Comparison of ENCODE assay signal across 19 cellular contexts in genomic region chr18:58723810-58724602, GRCh38. TPM values are rescaled to one million over a fixed set of nuclear protein-coding genes. Genes with fewer than 3 reads are reported as not detected.
DNase-seq lines count a peak whose midpoint lies in the region; ATAC-seq and TF ChIP-seq lines count a peak whose summit lies in the region.
"Had no signal": no experiment of that assay in that cellular context is flagged by ENCODE, and none has a peak within 500 bp of the region (broad histone marks: within the 10 kb centered on the region; RNA-seq: fewer than 3 reads in every experiment).

No MANE protein-coding gene starts in this region.

- ATAC-seq in heart left ventricle (peak in 3 of 4 donors; percentile 36 to 50 (median 45)), gastrocnemius medialis (peak; percentile 60 to 72), PC-3 (no peak)
- ATAC-seq: HCT116; naive thymus-derived CD8-positive, alpha-beta T cell had no signal

- no TSS peak for BruUV-seq in PC-3 (replicated peaks; lab: Mats Ljungman, UMichigan)

- no peak overlapping the region for H3K4me2 ChIP-seq in PC-3 (ENCODE audit: low read length)
- H3K4me2 ChIP-seq: SK-N-SH had no signal

- in situ Hi-C loops in gastrocnemius medialis (cut with MboI; ENCODE audit: low sequenced_read_pairs in 4 of 4): no loop called here

- no peak for TF ChIP-seq POLR2A in heart left ventricle (IDR thresholded peaks at IDR 0.05)
- no peak for TF ChIP-seq POLR2A in gastrocnemius medialis (IDR thresholded peaks at IDR 0.05)

- no peak overlapping the region for H3K4me3 ChIP-seq in adipocyte (ENCODE audit: low read length)
- H3K4me3 ChIP-seq in heart left ventricle: no peak overlapping the region
- no peak overlapping the region for H3K4me3 ChIP-seq in gastrocnemius medialis
- H3K4me3 ChIP-seq in PC-3 (ENCODE audit: low read length): no peak overlapping the region
- H3K4me3 ChIP-seq: testis had no signal

- H3K9ac ChIP-seq in adipocyte (ENCODE audit: low read length) (no peak overlapping the region), PC-3 (ENCODE audit: low read length) (no peak overlapping the region)
- H3K9ac ChIP-seq: SK-N-SH had no signal

- H3K27me3 ChIP-seq in adipocyte (replicated peaks; ENCODE audit: control insufficient read depth, insufficient read depth, low read length): no peaks in the 10 kb centered on the region
- no peaks in the 10 kb centered on the region for H3K27me3 ChIP-seq in heart left ventricle
- no peaks in the 10 kb centered on the region for H3K27me3 ChIP-seq in gastrocnemius medialis
- no peaks in the 10 kb centered on the region for H3K27me3 ChIP-seq in PC-3 (ENCODE audit: low read length)
- H3K27me3 ChIP-seq: testis had no signal

- H3K36me3 ChIP-seq in adipocyte (ENCODE audit: control insufficient read depth, insufficient read depth, low read length, severe bottlenecking) (peaks cover 30% of the 10 kb centered on the region), heart left ventricle (peaks cover 0 to 44% (median 15%) of the 10 kb centered on the region in 9 donors), gastrocnemius medialis (no peaks in the 10 kb centered on the region), PC-3 (ENCODE audit: low read depth, low read length) (no peaks in the 10 kb centered on the region)

- H3K27ac ChIP-seq in heart left ventricle (peak overlapping the region in 2 of 12 donors; percentile 11 to 53), gastrocnemius medialis (peak overlapping the region; percentile 69 to 85 (median 82)), PC-3 (ENCODE audit: low read length) (no peak overlapping the region)
- H3K27ac ChIP-seq: 22Rv1, testis had no signal

- CTCF ChIA-PET in PC-3 (lab: Charles Lee): no interaction called here

- H3K4me1 ChIP-seq in adipocyte (ENCODE audit: control insufficient read depth, insufficient read depth, low read length) (peaks cover 9% of the 10 kb centered on the region), heart left ventricle (peaks cover 0 to 12% (median 0%) of the 10 kb centered on the region in 12 donors), gastrocnemius medialis (peaks cover 37 to 54% of the 10 kb centered on the region in 2 donors), PC-3 (ENCODE audit: insufficient read depth, low read length) (no peaks in the 10 kb centered on the region)
- H3K4me1 ChIP-seq: testis had no signal

- no peaks in the 10 kb centered on the region for H3K9me2 ChIP-seq in PC-3 (replicated peaks; ENCODE audit: low read length)
- H3K9me2 ChIP-seq: SK-N-SH had no signal

- POLR2A ChIA-PET in PC-3 (lab: Charles Lee; ENCODE audit: unreplicated experiment): no interaction called here

- 49 to 54% (median 51%) methylated on average over 3 of the region's 3 CpGs for WGBS in heart left ventricle, 4 donors

- H4K20me1 ChIP-seq in PC-3 (ENCODE audit: low read length): no peaks in the 10 kb centered on the region

- no peak for TF ChIP-seq CTCF in heart left ventricle (IDR thresholded peaks at IDR 0.05)
- no peak for TF ChIP-seq CTCF in gastrocnemius medialis (IDR thresholded peaks at IDR 0.05 in 4 of 5, conservative IDR thresholded peaks at IDR 0.05 in 1 of 5)
- no peak for TF ChIP-seq CTCF in PC-3 (conservative IDR thresholded peaks at IDR 0.05; ENCODE audit: low read depth, low read length)

- DNase-seq in DMS53 (lab: John Stamatoyannopoulos, UW): peak; percentile 18
- DNase-seq in DMS53 treated with DMSO at 0.1 percent for 48 hours (lab: John Stamatoyannopoulos, UW; ENCODE audit: unreplicated experiment): no peak
- peak; percentile 29 for DNase-seq in adipocyte (ENCODE audit: low read depth)
- peak in 1 of 5 donors; percentile 30 for DNase-seq in heart left ventricle
- peak; percentile 34 to 46 for DNase-seq in gastrocnemius medialis
- DNase-seq in foreskin melanocyte: no peak
- no peak for DNase-seq in NCI-H187 treated with DMSO at 0.1 percent for 48 hours (lab: John Stamatoyannopoulos, UW)
- no peak for DNase-seq in PC-3
- DNase-seq: activated CD4-positive, alpha-beta T cell treated with anti-CD3 and anti-CD28 coated beads for 1 hour; activated effector memory CD4-positive, alpha-beta T cell treated with Interleukin-2 at 50 U/mL for 16 hours; anterior cingulate cortex; C1 segment of cervical spinal cord; naive thymus-derived CD8-positive, alpha-beta T cell; NCI-H146; SK-N-SH; stimulated activated CD4-positive, alpha-beta T cell treated with anti-CD3 and anti-CD28 coated beads, Interleukin-12 subunit alpha, Interleukin-12 subunit beta, amount 100 ng/mL, for 4 hours; testis had no signal

- no peak overlapping the region for H2AFZ ChIP-seq in PC-3 (ENCODE audit: low read length)

- H3F3A ChIP-seq in PC-3 (ENCODE audit: low read length, unreplicated experiment): no peaks in the 10 kb centered on the region

- intact Hi-C loops in heart left ventricle (cut with DNase I) (loop anchor here in 1 of 10 donors (10.0 kb wide), 1 partner anchor 49 kb away; the partner anchor contains the start of gene MALT1), gastrocnemius medialis (cut with DNase I; ENCODE audit: low total_unique reads) (no loop called here), PC-3 (cut with micrococcal nuclease) (no loop called here)

- H3K9me3 ChIP-seq in adipocyte (ENCODE audit: control insufficient read depth, low read length) (no peaks in the 10 kb centered on the region), heart left ventricle (no peaks in the 10 kb centered on the region), gastrocnemius medialis (no peaks in the 10 kb centered on the region), PC-3 (ENCODE audit: low read length) (no peaks in the 10 kb centered on the region)
- H3K9me3 ChIP-seq: SK-N-SH, testis had no signal

- no peaks in the 10 kb centered on the region for H3K79me2 ChIP-seq in PC-3 (ENCODE audit: low read length)

RNA-seq across cellular contexts. Expression of gene MALT1, which starts 52.7 kb away (rescaled TPM):
- total RNA-seq in heart left ventricle: 10 to 100 TPM in 7 of 9 donors, 1 to 10 TPM in 2; 9.3 to 18.3 (median 10.4) TPM
- polyA plus RNA-seq in heart left ventricle: 1 to 10 TPM; 5.4 to 6.4 TPM
- total RNA-seq in gastrocnemius medialis: 10 to 100 TPM in 3 of 4 donors, 1 to 10 TPM in 1; 9.9 to 24.8 (median 12.9) TPM
- total RNA-seq in PC-3 (2014; rRNA removed): 24.2 and 26.3 TPM in 2 replicates

Comparison
In these comparisons a context has a peak if more than half of its experiments do, and no peak if none do; other contexts are left out.
1. DNase-seq: peak in DMS53 (single experiment), adipocyte (single experiment) and gastrocnemius medialis (2 of 2); none in DMS53 treated with DMSO at 0.1 percent for 48 hours (single experiment), foreskin melanocyte (single experiment), NCI-H187 treated with DMSO at 0.1 percent for 48 hours (single experiment) and PC-3 (single experiment).